In genomic region chr17:57107498-57108101, GRCh38 we compare ENCODE assay signal across 11 cellular contexts. TPM values are rescaled to one million over a fixed set of nuclear protein-coding genes. Genes with fewer than 3 reads are reported as not detected.
DNase-seq lines count a peak whose midpoint lies in the region; ATAC-seq and TF ChIP-seq lines count a peak whose summit lies in the region.
"Had no signal": no experiment of that assay in that cellular context is flagged by ENCODE, and none has a peak within 500 bp of the region (broad histone marks: within the 10 kb centered on the region; RNA-seq: fewer than 3 reads in every experiment).

No MANE protein-coding gene starts in this region.

- peak overlapping the region; percentile 54 for H3K4me2 ChIP-seq in PC-9

- 32 to 57% (median 44%) methylated on average over 12 of the region's 12 CpGs for WGBS in stomach, 5 donors

- peaks cover 14% of the 10 kb centered on the region; the same call in 1 of the 2 replicates for H3F3A ChIP-seq in PC-9 (ENCODE audit: insufficient read depth, low read depth)

- peak; percentile 41 for DNase-seq in NCI-H1436 (lab: John Stamatoyannopoulos, UW)
- no peak for DNase-seq in NCI-H1436 treated with DMSO at 0.1 percent for 48 hours (lab: John Stamatoyannopoulos, UW)
- DNase-seq in PC-9 = peak; percentile 50 to 92
- DNase-seq in foreskin keratinocyte = peak; percentile 81 to 91
- DNase-seq in stomach = peak; percentile 59
- no peak for DNase-seq in RKO (ENCODE audit: low spot score)
- DNase-seq in activated CD4-positive, alpha-beta T cell treated with anti-CD3 and anti-CD28 coated beads for 36 hours = no peak
- DNase-seq: activated gamma-delta T cell treated with Interleukin-2 at 50 U/mL for 16 hours, SW 1271 had no signal

- POLR2A ChIA-PET in PC-9 (lab: Charles Lee; ENCODE audit: unreplicated experiment) = no interaction called here
- POLR2A ChIA-PET in activated CD4-positive, alpha-beta T cell treated with anti-CD3 and anti-CD28 coated beads for 36 hours (lab: Charles Lee) = no interaction called here

- H3K9me3 ChIP-seq in PC-9 (ENCODE audit: insufficient read depth, low read depth) (no peaks in the 10 kb centered on the region), stomach (no peaks in the 10 kb centered on the region)

- H3K4me1 Mint-ChIP-seq in activated CD4-positive, alpha-beta T cell treated with anti-CD3 and anti-CD28 coated beads for 36 hours = no peaks in the 10 kb centered on the region

- H3K27me3 ChIP-seq in PC-9 (ENCODE audit: insufficient read depth, low read depth) = no peaks in the 10 kb centered on the region
- H3K27me3 ChIP-seq in foreskin keratinocyte = no peaks in the 10 kb centered on the region
- no peaks in the 10 kb centered on the region for H3K27me3 ChIP-seq in stomach

- no peak overlapping the region for H3K4me3 ChIP-seq in PC-9
- no peak overlapping the region for H3K4me3 ChIP-seq in stomach
- H3K4me3 ChIP-seq: GM12878 had no signal

- no peak overlapping the region for H3K27ac Mint-ChIP-seq in activated CD4-positive, alpha-beta T cell treated with anti-CD3 and anti-CD28 coated beads for 36 hours

- H4K20me1 ChIP-seq in PC-9 (ENCODE audit: insufficient read depth) = no peaks in the 10 kb centered on the region

- H3K27ac ChIP-seq in PC-9 (peak overlapping the region; percentile 67), foreskin keratinocyte (peak overlapping the region; percentile 71), stomach (peak overlapping the region; percentile 69 to 81 (median 79))

- H3K9me2 ChIP-seq in PC-9 (ENCODE audit: insufficient read depth) = no peaks in the 10 kb centered on the region

- no peaks in the 10 kb centered on the region for H3K9me3 Mint-ChIP-seq in activated CD4-positive, alpha-beta T cell treated with anti-CD3 and anti-CD28 coated beads for 36 hours (ENCODE audit: low read depth)

- H3K36me3 ChIP-seq in PC-9 (ENCODE audit: low read depth) = no peaks in the 10 kb centered on the region
- H3K36me3 ChIP-seq in stomach = peaks cover 10 to 44% (median 40%) of the 10 kb centered on the region in 4 donors

- peak overlapping the region; percentile 19; the same call in 1 of the 2 replicates for H2AFZ ChIP-seq in PC-9

- ATAC-seq in foreskin keratinocyte (peak; percentile 80), GM21825 (IDR thresholded peaks at IDR 0.05; ENCODE audit: unreplicated experiment) (no peak)
- no peak for ATAC-seq in activated CD4-positive, alpha-beta T cell treated with anti-CD3 and anti-CD28 coated beads for 36 hours
- ATAC-seq: GM12878 had no signal

- TF ChIP-seq EP300 in stomach (IDR thresholded peaks at IDR 0.05) = no peak

- no TSS peak for BruUV-seq in PC-9 (replicated peaks; lab: Mats Ljungman, UMichigan)

- H3K4me1 ChIP-seq in PC-9 (replicated peaks; ENCODE audit: insufficient read depth) = peaks cover 22% of the 10 kb centered on the region
- H3K4me1 ChIP-seq in foreskin keratinocyte = peaks cover 21% of the 10 kb centered on the region
- peaks cover 42 to 90% (median 66%) of the 10 kb centered on the region in 4 donors for H3K4me1 ChIP-seq in stomach

- H3K79me2 ChIP-seq in PC-9 (ENCODE audit: low read depth) = peaks cover 47% of the 10 kb centered on the region

- peaks cover 15% of the 10 kb centered on the region for H3K36me3 Mint-ChIP-seq in activated CD4-positive, alpha-beta T cell treated with anti-CD3 and anti-CD28 coated beads for 36 hours (ENCODE audit: low read depth)

- TF ChIP-seq POLR2A in stomach (IDR thresholded peaks at IDR 0.05) = no peak

- intact Hi-C loops in PC-9 (cut with micrococcal nuclease; ENCODE audit: unreplicated experiment) = no loop called here
- intact Hi-C loops in stomach (cut with DNase I; ENCODE audit: low total_unique reads) = no loop called here
- intact Hi-C loops in activated CD4-positive, alpha-beta T cell treated with anti-CD3 and anti-CD28 coated beads for 36 hours (cut with DNase I, micrococcal nuclease) = no loop called here

- TF ChIP-seq CTCF in PC-9 (conservative IDR thresholded peaks at IDR 0.05) (no peak), foreskin keratinocyte (conservative IDR thresholded peaks at IDR 0.05) (no peak), stomach (IDR thresholded peaks at IDR 0.05) (no peak)

- CTCF ChIA-PET in PC-9 (lab: Charles Lee) = no interaction called here
- CTCF ChIA-PET in activated CD4-positive, alpha-beta T cell treated with anti-CD3 and anti-CD28 coated beads for 36 hours (lab: Charles Lee) = interaction anchor here (1.0 to 1.6 kb wide), 2 partner anchors 17 to 42 kb away, joined by 3 read pairs; no protein-coding TSS in a partner anchor

- H3K27me3 Mint-ChIP-seq in activated CD4-positive, alpha-beta T cell treated with anti-CD3 and anti-CD28 coated beads for 36 hours = no peaks in the 10 kb centered on the region

- H3K4me3 Mint-ChIP-seq in activated CD4-positive, alpha-beta T cell treated with anti-CD3 and anti-CD28 coated beads for 36 hours = no peak overlapping the region

RNA-seq across cellular contexts. Expression of gene AKAP1, which starts 22.6 kb away (rescaled TPM):
- total RNA-seq in PC-9 (2021) = 29.8 and 34.9 TPM in 2 replicates
- 28.3 and 32.8 TPM in 2 replicates for total RNA-seq in foreskin keratinocyte
- polyA plus RNA-seq in foreskin keratinocyte = 12.2 and 15.1 TPM in 2 replicates
- 100 to 1,000 TPM in 3 of 5 donors, 10 to 100 TPM in 2; 49.6 to 348 (median 127) TPM for total RNA-seq in stomach
- 10 to 100 TPM in 1 of 3 donors, 1 to 10 TPM in 2; 6.6 to 26.2 (median 8.2) TPM for polyA plus RNA-seq in stomach
- 10 to 100 TPM; 27.0 to 29.8 TPM for total RNA-seq in activated CD4-positive, alpha-beta T cell treated with anti-CD3 and anti-CD28 coated beads for 36 hours

Comparison
In these comparisons a context has a peak if more than half of its experiments do, and no peak if none do; other contexts are left out.
1. DNase-seq: peak in NCI-H1436 (single experiment), PC-9 (2 of 2), foreskin keratinocyte (2 of 2) and stomach (single experiment); none in NCI-H1436 treated with DMSO at 0.1 percent for 48 hours (single experiment), RKO (single experiment) and activated CD4-positive, alpha-beta T cell treated with anti-CD3 and anti-CD28 coated beads for 36 hours (single experiment).
2. Peak in every context shown above with its lines, with median percentiles within 50 percentile points of each other: H3K27ac ChIP-seq.